Comparison of ENCODE assay signal across 18 cellular contexts in the genomic region with DNA sequence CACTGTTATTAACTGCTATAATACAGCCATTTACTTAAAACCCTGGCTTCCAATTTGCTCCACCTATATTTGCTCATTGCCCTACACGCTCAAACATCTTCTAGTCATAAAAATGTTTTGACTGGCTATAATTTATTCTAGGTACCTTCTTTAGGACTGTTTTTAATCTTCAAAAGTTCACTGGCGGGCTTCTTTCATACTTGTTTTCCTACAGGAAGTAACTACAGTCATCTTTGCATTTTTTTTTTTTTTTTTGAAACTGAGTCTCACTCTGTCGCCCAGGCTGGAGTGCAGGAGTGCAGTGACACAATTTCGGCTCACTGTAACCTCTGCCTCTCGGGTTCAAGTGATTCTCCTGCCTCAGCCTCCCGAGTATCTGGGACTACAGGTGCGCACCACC. TPM values are rescaled to one million over a fixed set of nuclear protein-coding genes. Genes with fewer than 3 reads are reported as not detected.
DNase-seq lines count a peak whose midpoint lies in the region; ATAC-seq and TF ChIP-seq lines count a peak whose summit lies in the region.
"Had no signal": no experiment of that assay in that cellular context is flagged by ENCODE, and none has a peak within 500 bp of the region (broad histone marks: within the 10 kb centered on the region; RNA-seq: fewer than 3 reads in every experiment).

No MANE protein-coding gene starts in this region.

- peak; percentile 14 for DNase-seq in stimulated activated CD4-positive, alpha-beta T cell treated with anti-CD3 and anti-CD28 coated beads, Interleukin-12 subunit alpha, Interleukin-12 subunit beta, amount 100 ng/mL, for 4 hours
- DNase-seq in stimulated activated CD4-positive, alpha-beta T cell treated with anti-CD3 and anti-CD28 coated beads, Interleukin-4, amount 100 ng/mL, for 1 hour, result no peak
- DNase-seq in activated CD8-positive, alpha-beta T cell treated with anti-CD3 and anti-CD28 coated beads for 36 hours, result peak; percentile 11
- DNase-seq in suprapubic skin (ENCODE audit: low spot score in 2 of 2), result no peak
- DNase-seq in kidney tubule cell (ENCODE audit: low spot score), result no peak
- DNase-seq: amygdala; caudate nucleus; effector CD8-positive, alpha-beta T cell; mesendoderm; NCI-H526 treated with DMSO at 0.1 percent for 48 hours; Right ventricle myocardium superior; stimulated activated CD8-positive, alpha-beta memory T cell treated with anti-CD3 and anti-CD28 coated beads, Interleukin-4, amount 100 ng/mL, for 48 hours had no signal

- no peak for TF ChIP-seq CTCF in activated CD8-positive, alpha-beta T cell treated with anti-CD3 and anti-CD28 coated beads for 36 hours (IDR thresholded peaks at IDR 0.05)
- no peak for TF ChIP-seq CTCF in suprapubic skin (IDR thresholded peaks at IDR 0.05)

- intact Hi-C loops in activated CD8-positive, alpha-beta T cell treated with anti-CD3 and anti-CD28 coated beads for 36 hours (cut with micrococcal nuclease), result no loop called here
- intact Hi-C loops in dendritic cell treated with granulocyte-macrophage colony-stimulating factor and Interleukin-4, amounts not matched to agents 40 ng/mL and 50 ng/mL, for 4 days (cut with micrococcal nuclease), result no loop called here

- H3K4me1 ChIP-seq in thymus (ENCODE audit: control insufficient read depth, insufficient read depth, low read length), result no peaks in the 10 kb centered on the region
- no peaks in the 10 kb centered on the region for H3K4me1 ChIP-seq in suprapubic skin
- H3K4me1 ChIP-seq: esophagus muscularis mucosa had no signal

- WGBS in thymus, result 82% methylated on average over 7 of the region's 7 CpGs
- 82% methylated on average over 7 of the region's 7 CpGs for WGBS in suprapubic skin

- H3K9me3 ChIP-seq in thymus (ENCODE audit: control insufficient read depth) (no peaks in the 10 kb centered on the region), suprapubic skin (no peaks in the 10 kb centered on the region)
- H3K9me3 ChIP-seq: esophagus muscularis mucosa, thoracic aorta had no signal

- peaks cover 19% of the 10 kb centered on the region for H3K4me1 Mint-ChIP-seq in activated CD8-positive, alpha-beta T cell treated with anti-CD3 and anti-CD28 coated beads for 36 hours (ENCODE audit: low read depth)
- no peaks in the 10 kb centered on the region for H3K4me1 Mint-ChIP-seq in dendritic cell treated with granulocyte-macrophage colony-stimulating factor and Interleukin-4, amounts not matched to agents 40 ng/mL and 50 ng/mL, for 4 days (ENCODE audit: low read depth)

- H3K4me3 ChIP-seq in thymus (ENCODE audit: low read length) (no peak overlapping the region), suprapubic skin (no peak overlapping the region)
- H3K4me3 ChIP-seq: esophagus muscularis mucosa, thoracic aorta had no signal

- TF ChIP-seq POLR2A in suprapubic skin (IDR thresholded peaks at IDR 0.05), result no peak

- TF ChIP-seq EP300 in suprapubic skin (IDR thresholded peaks at IDR 0.05), result no peak

- H3K27ac ChIP-seq in thymus (ENCODE audit: low read depth), result peak overlapping the region; percentile 25
- no peak overlapping the region for H3K27ac ChIP-seq in suprapubic skin
- H3K27ac ChIP-seq: esophagus muscularis mucosa, HL-60, thoracic aorta had no signal

- H3K36me3 Mint-ChIP-seq in activated CD8-positive, alpha-beta T cell treated with anti-CD3 and anti-CD28 coated beads for 36 hours (ENCODE audit: low read depth), result peaks cover 51% of the 10 kb centered on the region
- H3K36me3 Mint-ChIP-seq in dendritic cell treated with granulocyte-macrophage colony-stimulating factor and Interleukin-4, amounts not matched to agents 40 ng/mL and 50 ng/mL, for 4 days (ENCODE audit: low read depth), result peaks cover 78% of the 10 kb centered on the region

- peaks cover 3% of the 10 kb centered on the region for H3K9me3 Mint-ChIP-seq in activated CD8-positive, alpha-beta T cell treated with anti-CD3 and anti-CD28 coated beads for 36 hours
- no peaks in the 10 kb centered on the region for H3K9me3 Mint-ChIP-seq in dendritic cell treated with granulocyte-macrophage colony-stimulating factor and Interleukin-4, amounts not matched to agents 40 ng/mL and 50 ng/mL, for 4 days

- H3K4me3 Mint-ChIP-seq in activated CD8-positive, alpha-beta T cell treated with anti-CD3 and anti-CD28 coated beads for 36 hours, result no peak overlapping the region
- no peak overlapping the region for H3K4me3 Mint-ChIP-seq in dendritic cell treated with granulocyte-macrophage colony-stimulating factor and Interleukin-4, amounts not matched to agents 40 ng/mL and 50 ng/mL, for 4 days

- peak; percentile 75 for ATAC-seq in activated CD8-positive, alpha-beta T cell treated with anti-CD3 and anti-CD28 coated beads for 36 hours

- POLR2A ChIA-PET in activated CD8-positive, alpha-beta T cell treated with anti-CD3 and anti-CD28 coated beads for 36 hours (lab: Charles Lee), result interaction anchor here (0.5 to 1.8 kb wide), 4 partner anchors 9 to 537 kb away, joined by 3 to 8 read pairs (median 4); partner anchors contain the start of genes MPHOSPH9 and MTRFR

- H3K36me3 ChIP-seq in thymus (ENCODE audit: control insufficient read depth, insufficient read depth) (peaks cover 35% of the 10 kb centered on the region), suprapubic skin (peaks cover 20% of the 10 kb centered on the region)

- CTCF ChIA-PET in activated CD8-positive, alpha-beta T cell treated with anti-CD3 and anti-CD28 coated beads for 36 hours (lab: Charles Lee), result no interaction called here

- no peaks in the 10 kb centered on the region for H3K27me3 ChIP-seq in thymus (ENCODE audit: control insufficient read depth, insufficient read depth)
- no peaks in the 10 kb centered on the region for H3K27me3 ChIP-seq in suprapubic skin
- H3K27me3 ChIP-seq: esophagus muscularis mucosa had no signal

- H3K27ac Mint-ChIP-seq in activated CD8-positive, alpha-beta T cell treated with anti-CD3 and anti-CD28 coated beads for 36 hours, result peak overlapping the region; percentile 83
- peak overlapping the region; percentile 28 for H3K27ac Mint-ChIP-seq in dendritic cell treated with granulocyte-macrophage colony-stimulating factor and Interleukin-4, amounts not matched to agents 40 ng/mL and 50 ng/mL, for 4 days
- H3K27ac Mint-ChIP-seq: progenitor cell of endocrine pancreas had no signal

- H3K27me3 Mint-ChIP-seq in activated CD8-positive, alpha-beta T cell treated with anti-CD3 and anti-CD28 coated beads for 36 hours, result no peaks in the 10 kb centered on the region
- H3K27me3 Mint-ChIP-seq in dendritic cell treated with granulocyte-macrophage colony-stimulating factor and Interleukin-4, amounts not matched to agents 40 ng/mL and 50 ng/mL, for 4 days, result no peaks in the 10 kb centered on the region
- H3K27me3 Mint-ChIP-seq: progenitor cell of endocrine pancreas had no signal

RNA-seq across cellular contexts. Expression of gene MPHOSPH9, which starts 32.5 kb away (rescaled TPM):
- total RNA-seq in activated CD8-positive, alpha-beta T cell treated with anti-CD3 and anti-CD28 coated beads for 36 hours, result 100 to 1,000 TPM in 1 of 2 experiments, 10 to 100 TPM in 1; 96.9 to 101 TPM
- polyA plus RNA-seq in thymus, result 25.5 TPM
- total RNA-seq in suprapubic skin, result 10 to 100 TPM; 14.0 to 44.3 (median 14.3) TPM

RNA-seq across cellular contexts. Expression of gene MTRFR, which starts 32.8 kb away (rescaled TPM):
- 10 to 100 TPM; 28.1 to 31.0 TPM for total RNA-seq in activated CD8-positive, alpha-beta T cell treated with anti-CD3 and anti-CD28 coated beads for 36 hours
- 46.0 TPM for polyA plus RNA-seq in thymus
- total RNA-seq in suprapubic skin, result 10 to 100 TPM in 1 of 4 donors, 1 to 10 TPM in 3; 6.4 to 17.1 (median 8.2) TPM

RNA-seq across cellular contexts. Expression of gene PITPNM2, which starts 49.5 kb away (rescaled TPM):
- total RNA-seq in activated CD8-positive, alpha-beta T cell treated with anti-CD3 and anti-CD28 coated beads for 36 hours, result 10 to 100 TPM; 15.3 to 17.9 TPM
- 56.8 TPM for polyA plus RNA-seq in thymus
- 10 to 100 TPM in 1 of 4 donors, 1 to 10 TPM in 3; 5.9 to 11.8 (median 6.9) TPM for total RNA-seq in suprapubic skin

Comparison
In these comparisons a context has a peak if more than half of its experiments do, and no peak if none do; other contexts are left out.
1. DNase-seq: peak in stimulated activated CD4-positive, alpha-beta T cell treated with anti-CD3 and anti-CD28 coated beads, Interleukin-12 subunit alpha, Interleukin-12 subunit beta, amount 100 ng/mL, for 4 hours (single experiment) and activated CD8-positive, alpha-beta T cell treated with anti-CD3 and anti-CD28 coated beads for 36 hours (single experiment); none in stimulated activated CD4-positive, alpha-beta T cell treated with anti-CD3 and anti-CD28 coated beads, Interleukin-4, amount 100 ng/mL, for 1 hour (single experiment), suprapubic skin (0 of 2) and kidney tubule cell (single experiment).